30 cellular contexts compared by ENCODE assay signal in the genomic region with DNA sequence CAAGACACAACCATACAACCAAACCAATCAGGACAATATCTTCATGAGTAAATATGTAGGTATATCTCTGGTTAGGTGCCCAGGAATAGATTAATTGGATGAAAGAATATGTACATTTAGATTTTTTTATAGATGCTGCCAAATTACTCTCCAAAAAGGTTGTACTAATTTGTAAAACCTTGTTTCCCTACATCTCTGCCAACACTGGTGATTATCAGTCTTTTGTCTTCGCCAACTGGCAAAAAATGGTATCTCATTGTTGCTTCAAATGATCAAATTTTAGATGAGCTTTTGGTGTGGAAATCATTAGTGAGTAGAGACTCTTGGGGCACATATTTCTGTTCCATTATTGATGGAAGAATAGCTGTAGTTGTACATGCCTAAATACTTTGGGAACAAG.
"Had no signal": no experiment of that assay in that cellular context is flagged by ENCODE, and none has a peak within 500 bp of the region (broad histone marks: within the 10 kb centered on the region; RNA-seq: fewer than 3 reads in every experiment).

No MANE protein-coding gene starts in this region.

- H3K36me3 ChIP-seq: gastrocnemius medialis, neutrophil, pancreas, stomach, tibial nerve, upper lobe of left lung had no signal

- H3K9me3 Mint-ChIP-seq: dendritic cell treated with granulocyte-macrophage colony-stimulating factor and Interleukin-4, amounts not matched to agents 40 ng/mL and 50 ng/mL, for 4 days; endodermal cell; natural killer cell treated with Interleukin-12 subunit alpha and Interleukin-12 subunit beta and Interleukin-15 and Interleukin-18, amount 100 ng/mL, for 72 hours; neural crest cell had no signal

- ATAC-seq: esophagus mucosa; gastrocnemius medialis; mucosa of descending colon; natural killer cell treated with Interleukin-12 subunit alpha and Interleukin-12 subunit beta and Interleukin-15 and Interleukin-18, amount 100 ng/mL, for 72 hours; sciatic nerve; stimulated activated effector memory CD8-positive, alpha-beta T cell treated with anti-CD3 and anti-CD28 coated beads, Interleukin-12 subunit alpha, Interleukin-12 subunit beta, amount 100 ng/mL, for 72 hours had no signal

- H3K4me1 Mint-ChIP-seq: endodermal cell, naive B cell, neural crest cell had no signal

- H3K27ac Mint-ChIP-seq: dendritic cell treated with granulocyte-macrophage colony-stimulating factor and Interleukin-4, amounts not matched to agents 40 ng/mL and 50 ng/mL, for 4 days; endodermal cell; mesothelial cell of epicardium; naive B cell; natural killer cell treated with Interleukin-12 subunit alpha and Interleukin-12 subunit beta and Interleukin-15 and Interleukin-18, amount 100 ng/mL, for 72 hours; stimulated activated effector memory CD8-positive, alpha-beta T cell treated with anti-CD3 and anti-CD28 coated beads, Interleukin-12 subunit alpha, Interleukin-12 subunit beta, amount 100 ng/mL, for 72 hours had no signal

- DNase-seq: effector CD8-positive, alpha-beta T cell; endodermal cell; foreskin fibroblast; gastrocnemius medialis; head of caudate nucleus; kidney; mesenchymal stem cell; mucosa of descending colon; naive B cell; pancreas; retina; stimulated activated CD4-positive, alpha-beta T cell treated with anti-CD3 and anti-CD28 coated beads, Interleukin-12 subunit alpha, Interleukin-12 subunit beta, amount 100 ng/mL, for 4 hours; stimulated activated CD4-positive, alpha-beta T cell treated with anti-CD3 and anti-CD28 coated beads, Interleukin-1b, Interleukin-23, amount 100 ng/mL, for 48 hours; stimulated activated CD4-positive, alpha-beta T cell treated with anti-CD3 and anti-CD28 coated beads, Interleukin-4, amount 100 ng/mL, for 24 hours; stimulated activated naive CD4-positive, alpha-beta T cell treated with Interleukin-2 at 50 U/mL for 16 hours; stomach; upper lobe of left lung had no signal

- H3K4me2 ChIP-seq: smooth muscle cell had no signal

- H3K27me3 ChIP-seq: gastrocnemius medialis, neutrophil, pancreas, stomach, tibial nerve, upper lobe of left lung had no signal

- H3K4me3 ChIP-seq: gastrocnemius medialis, mucosa of descending colon, pancreas, smooth muscle cell, stomach, tibial nerve, upper lobe of left lung had no signal

- FAIRE-seq: colon, kidney, pancreas, urothelium cell line had no signal

- H3K36me3 Mint-ChIP-seq: mesothelial cell of epicardium; naive B cell; natural killer cell treated with Interleukin-12 subunit alpha and Interleukin-12 subunit beta and Interleukin-15 and Interleukin-18, amount 100 ng/mL, for 72 hours; stimulated activated effector memory CD8-positive, alpha-beta T cell treated with anti-CD3 and anti-CD28 coated beads, Interleukin-12 subunit alpha, Interleukin-12 subunit beta, amount 100 ng/mL, for 72 hours had no signal

- H3K9me3 ChIP-seq: gastrocnemius medialis, mucosa of descending colon, neutrophil, pancreas, stomach, tibial nerve, upper lobe of left lung had no signal

- H3K4me3 Mint-ChIP-seq: dendritic cell treated with granulocyte-macrophage colony-stimulating factor and Interleukin-4, amounts not matched to agents 40 ng/mL and 50 ng/mL, for 4 days; endodermal cell; mesothelial cell of epicardium; naive B cell; natural killer cell treated with Interleukin-12 subunit alpha and Interleukin-12 subunit beta and Interleukin-15 and Interleukin-18, amount 100 ng/mL, for 72 hours; neural crest cell; stimulated activated effector memory CD8-positive, alpha-beta T cell treated with anti-CD3 and anti-CD28 coated beads, Interleukin-12 subunit alpha, Interleukin-12 subunit beta, amount 100 ng/mL, for 72 hours had no signal

- H3K27ac ChIP-seq: epithelial cell of prostate, gastrocnemius medialis, neutrophil, stomach, tibial nerve, upper lobe of left lung had no signal

- H3K27me3 Mint-ChIP-seq: dendritic cell treated with granulocyte-macrophage colony-stimulating factor and Interleukin-4, amounts not matched to agents 40 ng/mL and 50 ng/mL, for 4 days; naive B cell had no signal

- H3K4me1 ChIP-seq: gastrocnemius medialis had no signal
